ENCODE assay signal across 9 cellular contexts in the genomic region with DNA sequence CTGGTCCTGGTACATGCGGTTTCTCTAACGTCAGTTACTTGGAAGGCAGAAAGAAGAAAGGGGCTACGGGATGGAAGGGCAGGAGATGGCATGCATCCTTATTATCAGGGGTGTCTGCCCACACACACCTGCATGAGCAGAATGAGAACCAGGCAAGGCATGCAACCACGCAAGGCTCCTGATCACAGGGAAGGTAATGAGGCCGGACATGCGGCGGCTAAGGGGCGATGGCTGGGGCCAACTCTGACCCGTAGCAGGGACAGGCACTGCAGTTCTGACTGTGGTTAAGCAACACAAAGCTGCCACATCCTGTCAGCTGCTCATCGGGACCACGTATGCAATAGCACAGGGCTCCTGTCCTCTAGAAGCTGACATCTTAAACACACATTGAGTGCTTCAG.
A peak's percentile ranks its signal among the peaks of the same experiment; 100 is the strongest.
DNase-seq lines count a peak whose midpoint lies in the region; ATAC-seq, FAIRE-seq and TF ChIP-seq lines count a peak whose summit lies in the region.
"Had no signal": no experiment of that assay in that cellular context is flagged by ENCODE, and none has a peak within 500 bp of the region (broad histone marks: within the 10 kb centered on the region; RNA-seq: fewer than 3 reads in every experiment).

No MANE protein-coding gene starts in this region.

- peaks cover 0 to 12% (median 2%) of the 10 kb centered on the region in 4 donors for H3K4me1 ChIP-seq in stomach
- H3K4me1 ChIP-seq in uterus, result no peaks in the 10 kb centered on the region

- no peak for FAIRE-seq in D721Med (lab: Jason Lieb, UNC)

- H3K27ac ChIP-seq in stomach (peak overlapping the region in 3 of 5 donors; percentile 22 to 54 (median 39)), uterus (no peak overlapping the region)
- H3K27ac ChIP-seq: epithelial cell of prostate had no signal

- intact Hi-C loops in stomach (cut with DNase I; ENCODE audit: low total_unique reads) (no loop called here), uterus (cut with DNase I; ENCODE audit: low total_unique reads) (no loop called here)

- DNase-seq in T-helper 22 cell (ENCODE audit: low read depth) (peak; percentile 12), erythroblast (lab: John Stamatoyannopoulos, UW) (no peak), stomach (peak; percentile 30), D721Med (ENCODE audit: insufficient read length, low spot score) (no peak), NCI-H2081 treated with DMSO at 0.1 percent for 48 hours (lab: John Stamatoyannopoulos, UW) (no peak), uterus (no peak)

- H3K27me3 ChIP-seq in stomach (no peaks in the 10 kb centered on the region), uterus (no peaks in the 10 kb centered on the region)

- ATAC-seq in GM18858 (IDR thresholded peaks at IDR 0.05; ENCODE audit: unreplicated experiment), result peak; percentile 38
- ATAC-seq in HG02981 (IDR thresholded peaks at IDR 0.05; ENCODE audit: unreplicated experiment), result peak; percentile 91

- H3K9me3 ChIP-seq in stomach (no peaks in the 10 kb centered on the region), uterus (no peaks in the 10 kb centered on the region)

- no peak for TF ChIP-seq EP300 in stomach (IDR thresholded peaks at IDR 0.05)

- H3K4me3 ChIP-seq in stomach, result no peak overlapping the region
- no peak overlapping the region for H3K4me3 ChIP-seq in uterus

- TF ChIP-seq POLR2A in erythroblast (IDR thresholded peaks at IDR 0.05; ENCODE audit: low read length) (peak; percentile 44), stomach (IDR thresholded peaks at IDR 0.05) (no peak), uterus (IDR thresholded peaks at IDR 0.05) (no peak)

- TF ChIP-seq CTCF in stomach (IDR thresholded peaks at IDR 0.05) (no peak), D721Med (IDR thresholded peaks at IDR 0.05; ENCODE audit: insufficient read depth, missing control alignments) (no peak), uterus (IDR thresholded peaks at IDR 0.05) (no peak)

- H3K36me3 ChIP-seq in stomach (peaks cover 0 to 28% (median 23%) of the 10 kb centered on the region in 4 donors), uterus (no peaks in the 10 kb centered on the region)

- WGBS in stomach, 5 donors, result 71 to 89% (median 72%) methylated on average over 10 to 11 of the region's 11 CpGs

Comparison
In these comparisons a context has a peak if more than half of its experiments do, and no peak if none do; other contexts are left out.
1. DNase-seq: peak in T-helper 22 cell (single experiment) and stomach (single experiment); none in erythroblast (0 of 2), D721Med (single experiment), NCI-H2081 treated with DMSO at 0.1 percent for 48 hours (single experiment) and uterus (0 of 2).
2. H3K27ac ChIP-seq: peak in stomach (3 of 5); none in uterus (0 of 2).